ENCODE assay signal across 1 cellular context in the genomic region with DNA sequence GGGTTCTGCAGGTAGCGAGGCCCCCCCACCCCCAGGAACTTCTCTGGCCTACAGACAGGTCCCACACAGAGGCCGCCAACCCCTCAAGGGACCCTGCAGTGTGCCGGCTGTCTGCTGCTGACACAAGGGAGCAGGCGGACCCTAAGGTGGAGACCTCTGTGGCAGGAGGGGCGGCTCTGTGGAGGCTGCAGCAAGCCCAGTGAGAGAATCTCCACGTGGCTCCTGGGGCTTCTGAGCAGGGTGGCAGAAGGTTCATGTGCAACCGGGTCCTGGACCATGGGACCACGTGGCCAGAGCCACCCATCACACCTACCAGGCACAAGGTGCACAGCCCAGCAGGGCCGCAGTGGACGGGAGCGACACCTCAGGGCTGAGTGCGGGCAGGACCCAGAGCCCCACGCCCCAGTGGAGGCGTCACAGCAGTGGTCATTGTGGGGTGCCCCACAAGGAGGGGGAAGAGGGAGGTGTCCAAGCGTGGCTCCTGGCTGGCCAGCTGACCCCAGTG.
TF ChIP-seq lines count a peak whose summit lies in the region.

No MANE protein-coding gene starts in this region.

TF ChIP-seq in SK-N-SH, 30 proteins besides CTCF, POLR2A, EP300 and RAD21:
- TF ChIP-seq, protein P1, sequence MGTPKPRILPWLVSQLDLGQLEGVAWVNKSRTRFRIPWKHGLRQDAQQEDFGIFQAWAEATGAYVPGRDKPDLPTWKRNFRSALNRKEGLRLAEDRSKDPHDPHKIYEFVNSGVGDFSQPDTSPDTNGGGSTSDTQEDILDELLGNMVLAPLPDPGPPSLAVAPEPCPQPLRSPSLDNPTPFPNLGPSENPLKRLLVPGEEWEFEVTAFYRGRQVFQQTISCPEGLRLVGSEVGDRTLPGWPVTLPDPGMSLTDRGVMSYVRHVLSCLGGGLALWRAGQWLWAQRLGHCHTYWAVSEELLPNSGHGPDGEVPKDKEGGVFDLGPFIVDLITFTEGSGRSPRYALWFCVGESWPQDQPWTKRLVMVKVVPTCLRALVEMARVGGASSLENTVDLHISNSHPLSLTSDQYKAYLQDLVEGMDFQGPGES (IDR thresholded peaks at IDR 0.05; ENCODE audit: low read depth, low read length): no peak
- TF ChIP-seq, protein P2, sequence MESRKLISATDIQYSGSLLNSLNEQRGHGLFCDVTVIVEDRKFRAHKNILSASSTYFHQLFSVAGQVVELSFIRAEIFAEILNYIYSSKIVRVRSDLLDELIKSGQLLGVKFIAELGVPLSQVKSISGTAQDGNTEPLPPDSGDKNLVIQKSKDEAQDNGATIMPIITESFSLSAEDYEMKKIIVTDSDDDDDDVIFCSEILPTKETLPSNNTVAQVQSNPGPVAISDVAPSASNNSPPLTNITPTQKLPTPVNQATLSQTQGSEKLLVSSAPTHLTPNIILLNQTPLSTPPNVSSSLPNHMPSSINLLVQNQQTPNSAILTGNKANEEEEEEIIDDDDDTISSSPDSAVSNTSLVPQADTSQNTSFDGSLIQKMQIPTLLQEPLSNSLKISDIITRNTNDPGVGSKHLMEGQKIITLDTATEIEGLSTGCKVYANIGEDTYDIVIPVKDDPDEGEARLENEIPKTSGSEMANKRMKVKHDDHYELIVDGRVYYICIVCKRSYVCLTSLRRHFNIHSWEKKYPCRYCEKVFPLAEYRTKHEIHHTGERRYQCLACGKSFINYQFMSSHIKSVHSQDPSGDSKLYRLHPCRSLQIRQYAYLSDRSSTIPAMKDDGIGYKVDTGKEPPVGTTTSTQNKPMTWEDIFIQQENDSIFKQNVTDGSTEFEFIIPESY (IDR thresholded peaks at IDR 0.05; ENCODE audit: borderline replicate concordance, low read depth): no peak
- TF ChIP-seq YY1 (IDR thresholded peaks at IDR 0.05; ENCODE audit: low read depth) (no peak), POLR2AphosphoS5 (IDR thresholded peaks at IDR 0.05; ENCODE audit: low read depth, low read length) (no peak), RFX5 (IDR thresholded peaks at IDR 0.05; ENCODE audit: low read length) (no peak), FOXM1 (IDR thresholded peaks at IDR 0.05; ENCODE audit: low read depth) (no peak), TCF12 (IDR thresholded peaks at IDR 0.05) (no peak), ELF1 (IDR thresholded peaks at IDR 0.05) (no peak), FOSL2 (IDR thresholded peaks at IDR 0.05; ENCODE audit: borderline replicate concordance, low read depth) (no peak), MXI1 (IDR thresholded peaks at IDR 0.05; ENCODE audit: low read depth, low read length) (no peak)
- TF ChIP-seq, protein P3, sequence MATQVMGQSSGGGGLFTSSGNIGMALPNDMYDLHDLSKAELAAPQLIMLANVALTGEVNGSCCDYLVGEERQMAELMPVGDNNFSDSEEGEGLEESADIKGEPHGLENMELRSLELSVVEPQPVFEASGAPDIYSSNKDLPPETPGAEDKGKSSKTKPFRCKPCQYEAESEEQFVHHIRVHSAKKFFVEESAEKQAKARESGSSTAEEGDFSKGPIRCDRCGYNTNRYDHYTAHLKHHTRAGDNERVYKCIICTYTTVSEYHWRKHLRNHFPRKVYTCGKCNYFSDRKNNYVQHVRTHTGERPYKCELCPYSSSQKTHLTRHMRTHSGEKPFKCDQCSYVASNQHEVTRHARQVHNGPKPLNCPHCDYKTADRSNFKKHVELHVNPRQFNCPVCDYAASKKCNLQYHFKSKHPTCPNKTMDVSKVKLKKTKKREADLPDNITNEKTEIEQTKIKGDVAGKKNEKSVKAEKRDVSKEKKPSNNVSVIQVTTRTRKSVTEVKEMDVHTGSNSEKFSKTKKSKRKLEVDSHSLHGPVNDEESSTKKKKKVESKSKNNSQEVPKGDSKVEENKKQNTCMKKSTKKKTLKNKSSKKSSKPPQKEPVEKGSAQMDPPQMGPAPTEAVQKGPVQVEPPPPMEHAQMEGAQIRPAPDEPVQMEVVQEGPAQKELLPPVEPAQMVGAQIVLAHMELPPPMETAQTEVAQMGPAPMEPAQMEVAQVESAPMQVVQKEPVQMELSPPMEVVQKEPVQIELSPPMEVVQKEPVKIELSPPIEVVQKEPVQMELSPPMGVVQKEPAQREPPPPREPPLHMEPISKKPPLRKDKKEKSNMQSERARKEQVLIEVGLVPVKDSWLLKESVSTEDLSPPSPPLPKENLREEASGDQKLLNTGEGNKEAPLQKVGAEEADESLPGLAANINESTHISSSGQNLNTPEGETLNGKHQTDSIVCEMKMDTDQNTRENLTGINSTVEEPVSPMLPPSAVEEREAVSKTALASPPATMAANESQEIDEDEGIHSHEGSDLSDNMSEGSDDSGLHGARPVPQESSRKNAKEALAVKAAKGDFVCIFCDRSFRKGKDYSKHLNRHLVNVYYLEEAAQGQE (IDR thresholded peaks at IDR 0.05; ENCODE audit: low read depth, low read length): no peak
TF ChIP-seq in SK-N-SH: peak in this region for 0.
